In genomic region chr19:33300016-33300981, GRCh38 we compare ENCODE assay signal across 9 cellular contexts. TPM values are rescaled to one million over a fixed set of nuclear protein-coding genes. Genes with fewer than 3 reads are reported as not detected.
DNase-seq lines count a peak whose midpoint lies in the region; ATAC-seq and TF ChIP-seq lines count a peak whose summit lies in the region.
"Had no signal": no experiment of that assay in that cellular context is flagged by ENCODE, and none has a peak within 500 bp of the region (broad histone marks: within the 10 kb centered on the region; RNA-seq: fewer than 3 reads in every experiment).

No MANE protein-coding gene starts in this region.

- H3K9me3 ChIP-seq in H9 (ENCODE audit: control insufficient read depth, low read depth, low read length) (no peaks in the 10 kb centered on the region), adipocyte (ENCODE audit: control insufficient read depth, low read length) (no peaks in the 10 kb centered on the region), left lung (no peaks in the 10 kb centered on the region), smooth muscle cell (replicated peaks; ENCODE audit: low read depth) (no peaks in the 10 kb centered on the region)

- intact Hi-C loops in left lung (cut with DNase I) = no loop called here

- H2BK20ac ChIP-seq in H9 (ENCODE audit: low read depth, low read length, poor library complexity, severe bottlenecking) = no peak overlapping the region

- no peak for TF ChIP-seq POLR2A in erythroblast (IDR thresholded peaks at IDR 0.05; ENCODE audit: low read length)

- peaks cover 15 to 27% of the 10 kb centered on the region in 2 experiments for H3K4me1 Mint-ChIP-seq in H9

- WGBS in H9 (ENCODE audit: extremely low coverage, insufficient read length, low lambda C conversion rate) = no CpG with 5 or more reads among the region's 27 CpGs
- WGBS in smooth muscle cell (ENCODE audit: low lambda C conversion rate) = 83% methylated on average over 27 of the region's 27 CpGs

- no peak overlapping the region for H4K8ac ChIP-seq in H9 (replicated peaks; ENCODE audit: insufficient read length, low read depth, low read length)

- no peak overlapping the region for H3K14ac ChIP-seq in H9 (ENCODE audit: insufficient read depth, low read length)

- H3K9me3 Mint-ChIP-seq in H9 = no peaks in the 10 kb centered on the region
- no peaks in the 10 kb centered on the region for H3K9me3 Mint-ChIP-seq in activated naive CD4-positive, alpha-beta T cell treated with anti-CD3 and anti-CD28 coated beads, Interleukin-2, amount 50 U/mL, for 72 hours
- H3K9me3 Mint-ChIP-seq: activated naive CD4-positive, alpha-beta T cell treated with anti-CD3 and anti-CD28 coated beads for 36 hours had no signal

- H2AFZ ChIP-seq in H9 (ENCODE audit: low read length) = no peak overlapping the region
- no peak overlapping the region for H2AFZ ChIP-seq in smooth muscle cell (ENCODE audit: low read depth)

- H3K4ac ChIP-seq in H9 (ENCODE audit: low read depth, low read length) = no peak overlapping the region

- no peak overlapping the region for H3T11ph ChIP-seq in H9 (ENCODE audit: low read length)

- H3K23ac ChIP-seq in H9 (ENCODE audit: insufficient read length, low read depth, low read length) = no peak overlapping the region

- no peak overlapping the region for H3K18ac ChIP-seq in H9 (ENCODE audit: insufficient read length, low read depth, low read length)

- H3K9ac ChIP-seq in H9 (ENCODE audit: extremely low read depth, insufficient read length, low read length) = no peak overlapping the region
- peak overlapping the region; percentile 93 for H3K9ac ChIP-seq in adipocyte (ENCODE audit: low read length)
- H3K9ac ChIP-seq in smooth muscle cell (ENCODE audit: low read depth) = no peak overlapping the region

- no peak overlapping the region for H3K56ac ChIP-seq in H9 (ENCODE audit: insufficient read length, low read depth, low read length)

- no peak overlapping the region for H2BK15ac ChIP-seq in H9 (ENCODE audit: low read depth, low read length)

- H3K4me3 ChIP-seq in adipocyte (ENCODE audit: low read length) = peak overlapping the region; percentile 84
- peak overlapping the region; percentile 48 to 70 for H3K4me3 ChIP-seq in left lung
- H3K4me3 ChIP-seq in smooth muscle cell = peak overlapping the region; percentile 72

- H3K23me2 ChIP-seq in H9 (ENCODE audit: insufficient read length, low read depth, low read length, poor library complexity, severe bottlenecking) = peaks cover 3% of the 10 kb centered on the region

- H3K27ac Mint-ChIP-seq in H9 = no peak overlapping the region
- H3K27ac Mint-ChIP-seq in activated naive CD4-positive, alpha-beta T cell treated with anti-CD3 and anti-CD28 coated beads, Interleukin-2, amount 50 U/mL, for 72 hours = no peak overlapping the region
- H3K27ac Mint-ChIP-seq: activated naive CD4-positive, alpha-beta T cell treated with anti-CD3 and anti-CD28 coated beads for 36 hours had no signal

- peaks cover 42% of the 10 kb centered on the region for H3K27me3 Mint-ChIP-seq in H9 (ENCODE audit: low read depth)

- no peaks in the 10 kb centered on the region for H3F3A ChIP-seq in smooth muscle cell (ENCODE audit: low read depth)

- DNase-seq in H9 (no peak), adipocyte (ENCODE audit: low read depth) (no peak), left lung (no peak), smooth muscle cell (lab: John Stamatoyannopoulos, UW; ENCODE audit: unreplicated experiment) (no peak), erythroblast (lab: John Stamatoyannopoulos, UW) (no peak)
- no peak for DNase-seq in stimulated activated CD4-positive, alpha-beta T cell treated with anti-CD3 and anti-CD28 coated beads, Interleukin-4, amount 100 ng/mL, for 4 hours
- no peak for DNase-seq in activated naive CD4-positive, alpha-beta T cell treated with anti-CD3 and anti-CD28 coated beads, Interleukin-2, amount 50 U/mL, for 72 hours (ENCODE audit: low spot score in 2 of 2)
- DNase-seq: activated naive CD4-positive, alpha-beta T cell treated with anti-CD3 and anti-CD28 coated beads for 36 hours had no signal

- no peak overlapping the region for H2AK5ac ChIP-seq in H9 (ENCODE audit: insufficient read length, low read length)

- H3K79me1 ChIP-seq in H9 (ENCODE audit: insufficient read depth, low read depth, low read length, poor library complexity, severe bottlenecking) = no peaks in the 10 kb centered on the region

- no peaks in the 10 kb centered on the region for H3K79me2 ChIP-seq in H9 (ENCODE audit: insufficient read depth, low read length)
- no peaks in the 10 kb centered on the region for H3K79me2 ChIP-seq in smooth muscle cell (ENCODE audit: low read depth)

- no peak overlapping the region for H2BK12ac ChIP-seq in H9 (ENCODE audit: insufficient read length, low read depth, low read length)

- H3K27ac ChIP-seq in H9 (ENCODE audit: insufficient read length, low read depth, low read length) (no peak overlapping the region), left lung (peak overlapping the region; percentile 57 to 70), smooth muscle cell (ENCODE audit: low read depth) (no peak overlapping the region)

- peaks cover 18% of the 10 kb centered on the region; the same call in 1 of the 2 replicates for H3K27me3 ChIP-seq in H9 (ENCODE audit: insufficient read depth, low read length)
- H3K27me3 ChIP-seq in adipocyte (replicated peaks; ENCODE audit: control insufficient read depth, insufficient read depth, low read length) = no peaks in the 10 kb centered on the region
- H3K27me3 ChIP-seq in left lung = peaks cover 8 to 70% of the 10 kb centered on the region in 2 donors
- peaks cover 11% of the 10 kb centered on the region for H3K27me3 ChIP-seq in smooth muscle cell (ENCODE audit: low read depth)

- H3K4me1 ChIP-seq in H9 (ENCODE audit: insufficient read depth, low read length) (no peaks in the 10 kb centered on the region), adipocyte (ENCODE audit: control insufficient read depth, insufficient read depth, low read length) (peaks cover 18% of the 10 kb centered on the region), left lung (peaks cover 15 to 71% of the 10 kb centered on the region in 2 donors), smooth muscle cell (ENCODE audit: low read depth) (no peaks in the 10 kb centered on the region)

- TF ChIP-seq CTCF in H9 (conservative IDR thresholded peaks at IDR 0.05) (no peak), left lung (IDR thresholded peaks at IDR 0.05) (no peak), smooth muscle cell (IDR thresholded peaks at IDR 0.05; ENCODE audit: borderline replicate concordance, insufficient read depth, poor library complexity, severe bottlenecking) (no peak)

- no peaks in the 10 kb centered on the region for H4K20me1 ChIP-seq in H9 (ENCODE audit: control insufficient read depth, insufficient read depth, insufficient read length)
- no peaks in the 10 kb centered on the region for H4K20me1 ChIP-seq in smooth muscle cell (ENCODE audit: low read depth)

- no peak overlapping the region for H2BK120ac ChIP-seq in H9 (ENCODE audit: low read depth, low read length, poor library complexity, severe bottlenecking)

- H3K4me2 ChIP-seq in H9 (ENCODE audit: insufficient read depth, insufficient read length, low read length) = peak overlapping the region; percentile 62
- peak overlapping the region; percentile 80 for H3K4me2 ChIP-seq in smooth muscle cell

- peak overlapping the region; percentile 53 to 70 for H3K4me3 Mint-ChIP-seq in H9
- H3K4me3 Mint-ChIP-seq: activated naive CD4-positive, alpha-beta T cell treated with anti-CD3 and anti-CD28 coated beads for 36 hours had no signal

- no peak for ATAC-seq in left lung
- no peak for ATAC-seq in HG03378 (IDR thresholded peaks at IDR 0.05; ENCODE audit: unreplicated experiment)
- ATAC-seq in activated naive CD4-positive, alpha-beta T cell treated with anti-CD3 and anti-CD28 coated beads, Interleukin-2, amount 50 U/mL, for 72 hours = no peak

- no peak overlapping the region for H4K5ac ChIP-seq in H9 (ENCODE audit: insufficient read length, low read depth, low read length)

- peaks cover 0 to 7% (median 0%) of the 10 kb centered on the region in 3 experiments; a peak in 1 of 7 replicates for H3K36me3 Mint-ChIP-seq in H9 (ENCODE audit: insufficient read depth in 1 of 3, low read depth in 3 of 3)
- no peaks in the 10 kb centered on the region for H3K36me3 Mint-ChIP-seq in activated naive CD4-positive, alpha-beta T cell treated with anti-CD3 and anti-CD28 coated beads, Interleukin-2, amount 50 U/mL, for 72 hours

- no peak overlapping the region for H2BK5ac ChIP-seq in H9 (ENCODE audit: insufficient read length, low read length)

- no peak overlapping the region for H4K91ac ChIP-seq in H9 (ENCODE audit: insufficient read length, low read depth, low read length)

- no peaks in the 10 kb centered on the region for H3K36me3 ChIP-seq in adipocyte (ENCODE audit: control insufficient read depth, insufficient read depth, low read length, severe bottlenecking)
- no peaks in the 10 kb centered on the region for H3K36me3 ChIP-seq in left lung
- no peaks in the 10 kb centered on the region for H3K36me3 ChIP-seq in smooth muscle cell (ENCODE audit: low read depth)

RNA-seq across cellular contexts. Expression of gene CEBPA, which starts 2.0 kb away (rescaled TPM):
- 3.2 and 3.7 TPM in 2 replicates for total RNA-seq in H9 (2021)
- total RNA-seq in left lung = 10 to 100 TPM; 43.4 to 93.8 TPM
- 1.1 and 2.1 TPM in 2 replicates for total RNA-seq in smooth muscle cell
- 1.2 and 5.8 TPM in 2 replicates for polyA plus RNA-seq in smooth muscle cell
- under 1 TPM in 1 of 2 donors, not detected in 1; 0.49 TPM for total RNA-seq in activated naive CD4-positive, alpha-beta T cell treated with anti-CD3 and anti-CD28 coated beads, Interleukin-2, amount 50 U/mL, for 72 hours

Comparison
In these comparisons a context has a peak if more than half of its experiments do, and no peak if none do; other contexts are left out.
1. H3K27ac ChIP-seq: peak in left lung (2 of 2); none in H9 (single experiment) and smooth muscle cell (single experiment).
2. Peak in every context shown above with its lines, with median percentiles within 50 percentile points of each other: H3K4me3 ChIP-seq.